23 cellular contexts compared by ENCODE assay signal in genomic region chr12:111745201-111745600, GRCh38. TPM values are rescaled to one million over a fixed set of nuclear protein-coding genes. Genes with fewer than 3 reads are reported as not detected.
"Had no signal": no experiment of that assay in that cellular context is flagged by ENCODE, and none has a peak within 500 bp of the region (broad histone marks: within the 10 kb centered on the region; RNA-seq: fewer than 3 reads in every experiment).

No MANE protein-coding gene starts in this region.

- DNase-seq: activated CD4-positive, alpha-beta T cell treated with anti-CD3 and anti-CD28 coated beads for 4 hours; activated CD8-positive, alpha-beta memory T cell treated with anti-CD3 and anti-CD28 coated beads, Interleukin-2, amount 50 U/mL, for 4 hours; activated CD8-positive, alpha-beta T cell treated with anti-CD3 and anti-CD28 coated beads for 36 hours; activated naive CD4-positive, alpha-beta T cell treated with anti-CD3 and anti-CD28 coated beads, Interleukin-2, amount 50 U/mL, for 16 hours; activated naive CD8-positive, alpha-beta T cell treated with anti-CD3 and anti-CD28 coated beads, Interleukin-2, amount 10 ng/mL, durations not matched to agents 7 days and 5 days; activated T-cell treated with anti-CD3 and anti-CD28 coated beads, Interleukin-2, amount 50 U/mL, for 72 hours; adrenal gland; anterior cingulate cortex; KG1; NCI-H1092; NCI-H1417; NCI-H2029; NCI-H2107; NCI-H2171 treated with DMSO at 0.1 percent for 48 hours; NCI-H226; NCI-H510A; Peyer's patch; T-cell; WERI-Rb-1 had no signal

- H3K27me3 ChIP-seq: adrenal gland, Peyer's patch, SJSA1 had no signal

- ATAC-seq: activated CD4-positive, CD25-positive, alpha-beta regulatory T cell treated with anti-CD3 and anti-CD28 coated beads, Interleukin-2, amount 50 U/mL, for 24 hours; activated CD8-positive, alpha-beta T cell treated with anti-CD3 and anti-CD28 coated beads for 36 hours; activated T-cell treated with anti-CD3 and anti-CD28 coated beads, Interleukin-2, amount 50 U/mL, for 72 hours; T-cell had no signal

- H3K4me3 ChIP-seq: adrenal gland, Peyer's patch, SJSA1 had no signal

- H3K9me3 ChIP-seq: adrenal gland, Peyer's patch, SJSA1 had no signal

- H3K4me1 ChIP-seq: SJSA1 had no signal

- H3K27ac ChIP-seq: adrenal gland, Peyer's patch, RWPE1, SJSA1, WERI-Rb-1 had no signal

RNA-seq across cellular contexts. Expression of gene ALDH2, which starts 21.5 kb away (rescaled TPM):
- total RNA-seq: MCF 10A had no signal
